17 cellular contexts compared by ENCODE assay signal in the genomic region with DNA sequence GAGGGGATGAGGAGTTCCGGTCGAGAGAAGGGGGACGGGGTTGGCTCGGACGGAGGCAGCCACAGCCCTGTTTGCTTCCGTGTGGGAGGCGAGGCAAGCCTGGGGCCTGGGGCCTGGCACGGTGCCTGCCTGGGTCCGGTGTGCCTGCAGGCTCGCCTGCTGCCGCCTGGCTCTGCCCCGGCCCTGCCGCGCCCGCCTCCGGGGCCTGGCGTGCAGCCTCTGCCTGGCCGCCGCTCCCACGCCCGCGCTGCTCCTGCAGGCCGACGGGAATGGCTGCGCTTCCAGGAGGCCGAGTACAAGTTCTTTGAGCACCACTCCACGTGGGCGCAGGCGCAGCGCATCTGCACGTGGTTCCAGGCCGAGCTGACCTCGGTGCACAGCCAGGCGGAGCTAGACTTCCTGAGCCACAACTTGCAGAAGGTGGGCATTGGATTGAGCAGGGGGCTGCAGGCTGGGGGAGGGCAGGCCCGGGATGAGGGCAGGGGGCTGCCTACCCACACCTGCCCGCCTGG. TPM values are rescaled to one million over a fixed set of nuclear protein-coding genes. Genes with fewer than 3 reads are reported as not detected.
DNase-seq lines count a peak whose midpoint lies in the region; FAIRE-seq and TF ChIP-seq lines count a peak whose summit lies in the region.
"Had no signal": no experiment of that assay in that cellular context is flagged by ENCODE, and none has a peak within 500 bp of the region (broad histone marks: within the 10 kb centered on the region; RNA-seq: fewer than 3 reads in every experiment).

No MANE protein-coding gene starts in this region.

- POLR2A ChIA-PET in RWPE1 (lab: Yijun Ruan, JAX; ENCODE audit: low non-redundant PET): no interaction called here

- intact Hi-C loops in spleen (cut with DNase I; ENCODE audit: low total_unique reads): no loop called here
- intact Hi-C loops in activated T-helper 1 cell treated with anti-CD3 and anti-CD28 coated beads, Interleukin-12 subunit alpha, Interleukin-12 subunit beta, Interleukin-2, Interleukin-4 antibody, amounts not matched to agents 30 ng/mL and 10 ng/mL and 1 ng/mL, durations not matched to agents 14 hours and 24 hours and 36 hours (cut with micrococcal nuclease): no loop called here

- H3K27me3 Mint-ChIP-seq in activated T-helper 1 cell treated with anti-CD3 and anti-CD28 coated beads, Interleukin-12 subunit alpha, Interleukin-12 subunit beta, Interleukin-2, Interleukin-4 antibody, amounts not matched to agents 30 ng/mL and 10 ng/mL and 1 ng/mL, durations not matched to agents 14 hours and 24 hours and 36 hours (ENCODE audit: insufficient read depth): peaks cover 13% of the 10 kb centered on the region

- peaks cover 4% of the 10 kb centered on the region for H3K9me1 ChIP-seq in keratinocyte (ENCODE audit: control insufficient read depth, extremely low read depth, insufficient read depth, low read length)

- DNase-seq in DMS 273 treated with DMSO at 0.1 percent for 48 hours (lab: John Stamatoyannopoulos, UW) (peak; percentile 59), RWPE1 (ENCODE audit: low spot score) (no peak), keratinocyte (ENCODE audit: low read depth, low spot score) (no peak), spleen (peak; percentile 51), RPMI8226 (no peak), NCI-H1436 (lab: John Stamatoyannopoulos, UW) (no peak)
- DNase-seq in activated T-helper 1 cell treated with anti-CD3 and anti-CD28 coated beads, Interleukin-12 subunit alpha, Interleukin-12 subunit beta, Interleukin-2, Interleukin-4 antibody, amounts not matched to agents 30 ng/mL and 10 ng/mL and 1 ng/mL, durations not matched to agents 14 hours and 24 hours and 36 hours (ENCODE audit: low spot score): no peak
- DNase-seq: activated CD8-positive, alpha-beta T cell treated with anti-CD3 and anti-CD28 coated beads, Interleukin-2, amount 10 ng/mL, durations not matched to agents 7 days and 5 days; DND-41; GM23248; NCI-H1694 treated with DMSO at 0.1 percent for 48 hours; stimulated activated naive CD8-positive, alpha-beta T cell treated with anti-CD3 and anti-CD28 coated beads, Interleukin-15, Interleukin-2, amounts not matched to agents 100 U/mL and 50 U/mL, for 24 hours had no signal

- no peaks in the 10 kb centered on the region for H3K79me2 ChIP-seq in keratinocyte (ENCODE audit: control insufficient read depth, insufficient read depth, low read length)

- peak overlapping the region; percentile 30 for H2AFZ ChIP-seq in keratinocyte (ENCODE audit: control insufficient read depth, low read length)
- H2AFZ ChIP-seq: GM23248 had no signal

- peaks cover 7 to 16% of the 10 kb centered on the region in 2 experiments for H3K36me3 ChIP-seq in keratinocyte (ENCODE audit: control insufficient read depth in 2 of 2, extremely low read depth in 1 of 2, insufficient read depth in 2 of 2, low read length in 2 of 2)
- H3K36me3 ChIP-seq in spleen: peaks cover 0 to 45% (median 0%) of the 10 kb centered on the region in 6 donors

- H3K27me3 ChIP-seq in keratinocyte (ENCODE audit: control insufficient read depth, extremely low read depth, insufficient read depth, low read length) (no peaks in the 10 kb centered on the region), spleen (replicated peaks in 1 of 7) (no peaks in the 10 kb centered on the region)
- H3K27me3 ChIP-seq: heart left ventricle had no signal

- peaks cover 16% of the 10 kb centered on the region for H3K4me1 ChIP-seq in keratinocyte (ENCODE audit: control insufficient read depth, extremely low read depth, insufficient read depth, low read length)
- H3K4me1 ChIP-seq in spleen: no peaks in the 10 kb centered on the region
- H3K4me1 ChIP-seq: heart left ventricle had no signal

- no peaks in the 10 kb centered on the region for H3K4me1 Mint-ChIP-seq in activated T-helper 1 cell treated with anti-CD3 and anti-CD28 coated beads, Interleukin-12 subunit alpha, Interleukin-12 subunit beta, Interleukin-2, Interleukin-4 antibody, amounts not matched to agents 30 ng/mL and 10 ng/mL and 1 ng/mL, durations not matched to agents 14 hours and 24 hours and 36 hours (ENCODE audit: low read depth)

- 87 to 94% (median 90%) methylated on average over 28 to 36 of the region's 36 CpGs for WGBS in spleen, 5 donors

- dilution Hi-C loops in keratinocyte (cut with MboI; ENCODE audit: extremely low pct_ligation_motif_present, low sequenced_read_pairs): no loop called here

- CTCF ChIA-PET in RWPE1 (lab: Yijun Ruan, JAX): no interaction called here

- no peak overlapping the region for H3K27ac Mint-ChIP-seq in activated T-helper 1 cell treated with anti-CD3 and anti-CD28 coated beads, Interleukin-12 subunit alpha, Interleukin-12 subunit beta, Interleukin-2, Interleukin-4 antibody, amounts not matched to agents 30 ng/mL and 10 ng/mL and 1 ng/mL, durations not matched to agents 14 hours and 24 hours and 36 hours
- H3K27ac Mint-ChIP-seq: activated CD8-positive, alpha-beta T cell treated with anti-CD3 and anti-CD28 coated beads, Interleukin-2, amount 10 ng/mL, durations not matched to agents 7 days and 5 days had no signal

- H3K4me3 ChIP-seq in keratinocyte (ENCODE audit: control insufficient read depth in 2 of 3, extremely low read depth in 1 of 3, insufficient read depth in 2 of 3, low read depth in 1 of 3, low read length in 3 of 3) (no peak overlapping the region), spleen (no peak overlapping the region)
- H3K4me3 ChIP-seq: GM23248, heart left ventricle had no signal

- H3K9me3 ChIP-seq in keratinocyte (ENCODE audit: control insufficient read depth, low read depth, low read length) (no peaks in the 10 kb centered on the region), spleen (no peaks in the 10 kb centered on the region)
- H3K9me3 ChIP-seq: heart left ventricle had no signal

- no peaks in the 10 kb centered on the region for H3K36me3 Mint-ChIP-seq in activated T-helper 1 cell treated with anti-CD3 and anti-CD28 coated beads, Interleukin-12 subunit alpha, Interleukin-12 subunit beta, Interleukin-2, Interleukin-4 antibody, amounts not matched to agents 30 ng/mL and 10 ng/mL and 1 ng/mL, durations not matched to agents 14 hours and 24 hours and 36 hours (ENCODE audit: low read depth)

- no peaks in the 10 kb centered on the region for H3K9me3 Mint-ChIP-seq in activated T-helper 1 cell treated with anti-CD3 and anti-CD28 coated beads, Interleukin-12 subunit alpha, Interleukin-12 subunit beta, Interleukin-2, Interleukin-4 antibody, amounts not matched to agents 30 ng/mL and 10 ng/mL and 1 ng/mL, durations not matched to agents 14 hours and 24 hours and 36 hours

- no peak for TF ChIP-seq POLR2A in spleen (IDR thresholded peaks at IDR 0.05)

- FAIRE-seq in keratinocyte (lab: Jason Lieb, UNC): no peak
- FAIRE-seq: colon, endothelial cell of umbilical vein, HTR-8/SVneo, islet of Langerhans had no signal

- no peaks in the 10 kb centered on the region for H4K20me1 ChIP-seq in keratinocyte (ENCODE audit: control insufficient read depth, extremely low read depth, insufficient read depth, low read length)

- no peak overlapping the region for H3K4me2 ChIP-seq in keratinocyte (ENCODE audit: control insufficient read depth, extremely low read depth, insufficient read depth, low read depth, low read length)

- H3K27ac ChIP-seq in RWPE1 (peak overlapping the region; percentile 19), keratinocyte (ENCODE audit: control insufficient read depth, insufficient read depth, low read length) (no peak overlapping the region), spleen (no peak overlapping the region)
- H3K27ac ChIP-seq: GM23248, heart left ventricle had no signal

- H3K9ac ChIP-seq in keratinocyte (ENCODE audit: control insufficient read depth, extremely low read depth, insufficient read depth, low read length): no peak overlapping the region
- H3K9ac ChIP-seq: GM23248 had no signal

- no peak overlapping the region for H3K4me3 Mint-ChIP-seq in activated T-helper 1 cell treated with anti-CD3 and anti-CD28 coated beads, Interleukin-12 subunit alpha, Interleukin-12 subunit beta, Interleukin-2, Interleukin-4 antibody, amounts not matched to agents 30 ng/mL and 10 ng/mL and 1 ng/mL, durations not matched to agents 14 hours and 24 hours and 36 hours
- H3K4me3 Mint-ChIP-seq: activated CD8-positive, alpha-beta T cell treated with anti-CD3 and anti-CD28 coated beads, Interleukin-2, amount 10 ng/mL, durations not matched to agents 7 days and 5 days had no signal

- TF ChIP-seq CTCF in RWPE1 (conservative IDR thresholded peaks at IDR 0.05; ENCODE audit: low read depth) (no peak), keratinocyte (optimal IDR thresholded peaks at IDR 0.05 in 1 of 3, IDR thresholded peaks at IDR 0.05 in 1 of 3, conservative IDR thresholded peaks at IDR 0.05 in 1 of 3; ENCODE audit: extremely low read depth in 1 of 3, insufficient read depth in 2 of 3, low read length in 3 of 3) (peak in 1 of 3 experiments; percentile 10), spleen (IDR thresholded peaks at IDR 0.05 in 8 of 11, conservative IDR thresholded peaks at IDR 0.05 in 3 of 11) (no peak)

RNA-seq across cellular contexts. Expression of gene MRC2, which starts 53.1 kb away (rescaled TPM):
- polyA plus RNA-seq in keratinocyte (14.0 to 36.6 TPM (median 30.5 TPM) in 3 replicates), spleen (10 to 100 TPM in 1 of 3 donors, 1 to 10 TPM in 2; 4.5 to 19.2 (median 6.0) TPM)
- 26.9 TPM for polyA plus RNA-seq in keratinocyte (2011; ENCODE audit: low read depth)
- 5.4 and 16.0 TPM in 2 replicates for polyA plus RNA-seq in keratinocyte (2011; cell fraction: cytosol; rRNA removed)
- 63.2 and 93.3 TPM in 2 replicates for polyA plus RNA-seq in keratinocyte (2011; cell fraction: nucleus; rRNA removed)
- 24.8 and 56.6 TPM in 2 replicates for polyA plus RNA-seq in keratinocyte (2012; ENCODE audit: low replicate concordance)
- polyA minus RNA-seq in keratinocyte: 38.7 to 103 TPM (median 66.0 TPM) in 3 replicates
- polyA minus RNA-seq in keratinocyte (2011; cell fraction: cytosol; rRNA and poly(A)+ RNA removed): 59.9 TPM
- polyA minus RNA-seq in keratinocyte (2011; cell fraction: nucleus; rRNA and poly(A)+ RNA removed): 154 and 171 TPM in 2 replicates
- total RNA-seq in spleen: 10 to 100 TPM; 20.7 to 75.1 (median 41.3) TPM
- 1.6 TPM in 2 replicates for total RNA-seq in activated T-helper 1 cell treated with anti-CD3 and anti-CD28 coated beads, Interleukin-12 subunit alpha, Interleukin-12 subunit beta, Interleukin-2, Interleukin-4 antibody, amounts not matched to agents 30 ng/mL and 10 ng/mL and 1 ng/mL, durations not matched to agents 14 hours and 24 hours and 36 hours

Comparison
In these comparisons a context has a peak if more than half of its experiments do, and no peak if none do; other contexts are left out.
1. DNase-seq: peak in DMS 273 treated with DMSO at 0.1 percent for 48 hours (single experiment) and spleen (single experiment); none in RWPE1 (single experiment), keratinocyte (single experiment), activated T-helper 1 cell treated with anti-CD3 and anti-CD28 coated beads, Interleukin-12 subunit alpha, Interleukin-12 subunit beta, Interleukin-2, Interleukin-4 antibody, amounts not matched to agents 30 ng/mL and 10 ng/mL and 1 ng/mL, durations not matched to agents 14 hours and 24 hours and 36 hours (single experiment), RPMI8226 (single experiment) and NCI-H1436 (single experiment).